In genomic region chr14:58815046-58815701, GRCh38 we compare ENCODE assay signal across 16 cellular contexts.
DNase-seq lines count a peak whose midpoint lies in the region; FAIRE-seq and TF ChIP-seq lines count a peak whose summit lies in the region.
"Had no signal": no experiment of that assay in that cellular context is flagged by ENCODE, and none has a peak within 500 bp of the region (broad histone marks: within the 10 kb centered on the region; RNA-seq: fewer than 3 reads in every experiment).

No MANE protein-coding gene starts in this region.

- no peak for TF ChIP-seq EP300 in H1 (IDR thresholded peaks at IDR 0.05; ENCODE audit: borderline replicate concordance in 1 of 2, low read depth in 2 of 2, low read length in 2 of 2)

- TF ChIP-seq CTCF in H1 (IDR thresholded peaks at IDR 0.05; ENCODE audit: control extremely low read depth in 1 of 3, insufficient read depth in 1 of 3, low read depth in 1 of 3, low read length in 3 of 3): no peak
- no peak for TF ChIP-seq CTCF in parathyroid adenoma (IDR thresholded peaks at IDR 0.05)

- H2AFZ ChIP-seq in H1 (ENCODE audit: low read length) (peak overlapping the region; percentile 73), parathyroid adenoma (no peak overlapping the region)

- H3K36me3 ChIP-seq in H1 (ENCODE audit: control insufficient read depth in 2 of 4, insufficient read depth in 4 of 4, low read length in 3 of 4): no peaks in the 10 kb centered on the region
- no peaks in the 10 kb centered on the region for H3K36me3 ChIP-seq in parathyroid adenoma (ENCODE audit: control insufficient read depth, insufficient read depth, low read length)
- H3K36me3 ChIP-seq: sigmoid colon, stomach had no signal

- no peak overlapping the region for H4K5ac ChIP-seq in H1 (ENCODE audit: insufficient read length, low read depth, low read length)

- FAIRE-seq in H1 (lab: Jason Lieb, UNC): no peak
- FAIRE-seq: frontal cortex, K562 had no signal

- H3K79me1 ChIP-seq in H1 (ENCODE audit: low read depth, low read length): no peaks in the 10 kb centered on the region

- no peak overlapping the region for H3K9ac ChIP-seq in H1 (replicated peaks in 1 of 4; ENCODE audit: extremely low read depth in 1 of 4, low read depth in 3 of 4, low read length in 3 of 4)
- H3K9ac ChIP-seq in parathyroid adenoma: no peak overlapping the region

- H3K18ac ChIP-seq in H1 (ENCODE audit: extremely low read depth, low read length): no peak overlapping the region

- no peak overlapping the region for H4K91ac ChIP-seq in H1 (replicated peaks; ENCODE audit: insufficient read length, low read length)

- H3K56ac ChIP-seq in H1 (replicated peaks; ENCODE audit: insufficient read length, low read depth, low read length): no peak overlapping the region

- H3K23me2 ChIP-seq in H1 (ENCODE audit: low read depth, low read length): no peaks in the 10 kb centered on the region

- TF ChIP-seq POLR2A in H1 (IDR thresholded peaks at IDR 0.05; ENCODE audit: control extremely low read depth in 1 of 2, low read depth in 2 of 2, low read length in 2 of 2) (no peak), erythroblast (IDR thresholded peaks at IDR 0.05; ENCODE audit: low read length) (no peak)

- no peak overlapping the region for H3K23ac ChIP-seq in H1 (ENCODE audit: insufficient read length)

- no peaks in the 10 kb centered on the region for H4K20me1 ChIP-seq in H1 (replicated peaks in 1 of 2; ENCODE audit: control insufficient read depth in 1 of 2, insufficient read depth in 2 of 2, low read length in 2 of 2)

- no peak overlapping the region for H3K14ac ChIP-seq in H1 (ENCODE audit: insufficient read length)

- WGBS in H1 (ENCODE audit: extremely low coverage in 1 of 2, insufficient coverage in 1 of 2, insufficient read length in 1 of 2, insufficient replicate concordance in 2 of 2, low coverage in 1 of 2, low lambda C conversion rate in 2 of 2, missing lambda C conversion rate in 1 of 2), 2 experiments: 79% methylated on average over 3 of the region's 3 CpGs; no CpG with 5 or more reads in 1 of the 2 experiments

- H3K4me3 Mint-ChIP-seq in activated naive CD8-positive, alpha-beta T cell treated with anti-CD3 and anti-CD28 coated beads for 36 hours: no peak overlapping the region
- H3K4me3 Mint-ChIP-seq: CD8-positive, alpha-beta memory T cell had no signal

- H3K4me2 ChIP-seq in H1 (ENCODE audit: insufficient read depth in 1 of 2, low read depth in 2 of 2, low read length in 2 of 2): no peak overlapping the region
- no peak overlapping the region for H3K4me2 ChIP-seq in parathyroid adenoma (ENCODE audit: low read length)

- H3K27me3 Mint-ChIP-seq in activated naive CD8-positive, alpha-beta T cell treated with anti-CD3 and anti-CD28 coated beads for 36 hours: peaks cover 3% of the 10 kb centered on the region

- no peak overlapping the region for H2BK12ac ChIP-seq in H1 (ENCODE audit: low read depth, low read length)

- no peaks in the 10 kb centered on the region for H3K27me3 ChIP-seq in H1 (replicated peaks in 1 of 4; ENCODE audit: control insufficient read depth in 3 of 4, extremely low read depth in 1 of 4, insufficient read depth in 3 of 4, low read length in 3 of 4)
- H3K27me3 ChIP-seq in parathyroid adenoma (ENCODE audit: control insufficient read depth, insufficient read depth, low read length): no peaks in the 10 kb centered on the region
- H3K27me3 ChIP-seq: sigmoid colon, stomach had no signal

- no peak overlapping the region for H2BK120ac ChIP-seq in H1 (replicated peaks; ENCODE audit: low read depth, low read length)

- H2BK15ac ChIP-seq in H1 (ENCODE audit: low read length): no peak overlapping the region

- no peak overlapping the region for H3K27ac Mint-ChIP-seq in activated naive CD8-positive, alpha-beta T cell treated with anti-CD3 and anti-CD28 coated beads for 36 hours
- H3K27ac Mint-ChIP-seq: CD8-positive, alpha-beta memory T cell had no signal

- H3K4me3 ChIP-seq in H1 (ENCODE audit: extremely low read depth in 1 of 4, insufficient read depth in 2 of 4, low read depth in 3 of 4, low read length in 4 of 4): no peak overlapping the region
- no peak overlapping the region for H3K4me3 ChIP-seq in parathyroid adenoma (ENCODE audit: low read depth, low read length)
- H3K4me3 ChIP-seq: coronary artery, K562, sigmoid colon, stomach had no signal

- H3K27ac ChIP-seq in H1 (ENCODE audit: low read depth, low read length): no peak overlapping the region
- H3K27ac ChIP-seq in parathyroid adenoma: peak overlapping the region; percentile 17
- H3K27ac ChIP-seq: sigmoid colon, stomach had no signal

- peak; percentile 77 for DNase-seq in EL
- peak; percentile 15 for DNase-seq in NCI-H226
- no peak for DNase-seq in H1 (ENCODE audit: low read depth in 1 of 2, low spot score in 2 of 2)
- DNase-seq in activated CD4-positive, CD25-positive, alpha-beta regulatory T cell (lab: John Stamatoyannopoulos, UW): no peak
- no peak for DNase-seq in erythroblast (lab: John Stamatoyannopoulos, UW)
- DNase-seq in activated naive CD8-positive, alpha-beta T cell treated with anti-CD3 and anti-CD28 coated beads for 36 hours: no peak
- DNase-seq: activated naive CD4-positive, alpha-beta T cell treated with anti-CD3 and anti-CD28 coated beads, Interleukin-2, amount 50 U/mL, for 16 hours; CD8-positive, alpha-beta memory T cell; islet precursor cell; NCI-H1694; sigmoid colon; stomach had no signal

- H3K36me3 Mint-ChIP-seq in activated naive CD8-positive, alpha-beta T cell treated with anti-CD3 and anti-CD28 coated beads for 36 hours: no peaks in the 10 kb centered on the region
- H3K36me3 Mint-ChIP-seq: CD8-positive, alpha-beta memory T cell had no signal

- CTCF ChIA-PET in H1 (lab: Charles Lee; ENCODE audit: partially characterized antibody): interaction anchor here (1.1 to 4.5 kb wide), 5 partner anchors 10 to 173 kb away, joined by 3 to 30 read pairs (median 4); no protein-coding TSS in a partner anchor

- no peak for TF ChIP-seq RAD21 in H1 (IDR thresholded peaks at IDR 0.05 in 1 of 2, conservative IDR thresholded peaks at IDR 0.05 in 1 of 2; ENCODE audit: low read depth in 2 of 2, low read length in 2 of 2)

- H3K79me2 ChIP-seq in H1 (ENCODE audit: control insufficient read depth in 1 of 2, insufficient read depth in 2 of 2, low read length in 2 of 2) (no peaks in the 10 kb centered on the region), parathyroid adenoma (no peaks in the 10 kb centered on the region)

- no peak overlapping the region for H2BK5ac ChIP-seq in H1 (ENCODE audit: low read depth, low read length)

- H3K9me3 Mint-ChIP-seq in activated naive CD8-positive, alpha-beta T cell treated with anti-CD3 and anti-CD28 coated beads for 36 hours: no peaks in the 10 kb centered on the region

- no peaks in the 10 kb centered on the region for H3K4me1 Mint-ChIP-seq in activated naive CD8-positive, alpha-beta T cell treated with anti-CD3 and anti-CD28 coated beads for 36 hours
- H3K4me1 Mint-ChIP-seq: CD8-positive, alpha-beta memory T cell had no signal

- H2BK20ac ChIP-seq in H1 (ENCODE audit: low read length): no peak overlapping the region

- no peak overlapping the region for H2AK5ac ChIP-seq in H1 (ENCODE audit: low read depth, low read length)

- no peaks in the 10 kb centered on the region for H3K4me1 ChIP-seq in H1 (replicated peaks in 1 of 4; ENCODE audit: control insufficient read depth in 3 of 4, insufficient read depth in 4 of 4, low read length in 3 of 4)
- peaks cover 30% of the 10 kb centered on the region for H3K4me1 ChIP-seq in parathyroid adenoma
- H3K4me1 ChIP-seq: stomach had no signal

- H3K4ac ChIP-seq in H1 (replicated peaks; ENCODE audit: insufficient read length, low read depth, low read length): no peak overlapping the region

- POLR2A ChIA-PET in H1 (lab: Charles Lee; ENCODE audit: partially characterized antibody): no interaction called here

- H3K9me3 ChIP-seq in H1 (ENCODE audit: insufficient read depth in 2 of 2, low read depth in 1 of 2, low read length in 1 of 2) (no peaks in the 10 kb centered on the region), parathyroid adenoma (ENCODE audit: control insufficient read depth, low read length) (no peaks in the 10 kb centered on the region)
- H3K9me3 ChIP-seq: sigmoid colon, stomach had no signal

- no peak overlapping the region for H4K8ac ChIP-seq in H1 (ENCODE audit: extremely low read depth, insufficient read depth, low read length)

TF ChIP-seq in H1, 55 proteins besides CTCF, POLR2A, EP300 and RAD21 (continues in another document):
- TF ChIP-seq CHD1 (IDR thresholded peaks at IDR 0.05; ENCODE audit: low read depth, low read length) (no peak), POU5F1 (IDR thresholded peaks at IDR 0.05; ENCODE audit: low read depth, low read length) (no peak), TAF7 (optimal IDR thresholded peaks at IDR 0.05; ENCODE audit: borderline replicate concordance, low read depth, low read length) (no peak)

Comparison
In these comparisons a context has a peak if more than half of its experiments do, and no peak if none do; other contexts are left out.
1. DNase-seq: peak in EL (single experiment) and NCI-H226 (single experiment); none in H1 (0 of 2), activated CD4-positive, CD25-positive, alpha-beta regulatory T cell (0 of 4), erythroblast (0 of 2) and activated naive CD8-positive, alpha-beta T cell treated with anti-CD3 and anti-CD28 coated beads for 36 hours (single experiment).